In genomic region chr22:23781065-23781464, GRCh38 we compare ENCODE assay signal across 1 cellular context.
A peak's percentile ranks its signal among the peaks of the same experiment; 100 is the strongest.
TF ChIP-seq lines count a peak whose summit lies in the region.

No MANE protein-coding gene starts in this region.

TF ChIP-seq in HepG2, 621 proteins besides CTCF, POLR2A, EP300 and RAD21:
- TF ChIP-seq PBX3 (CRISPR knock-in tag; IDR thresholded peaks at IDR 0.05; ENCODE audit: borderline replicate concordance) (no peak), ZC3H13 (CRISPR knock-in tag; IDR thresholded peaks at IDR 0.05) (0 out of 2 replicates have a peak, but pooled peaks have one; percentile 32)
